8 cellular contexts compared by ENCODE assay signal in the genomic region with DNA sequence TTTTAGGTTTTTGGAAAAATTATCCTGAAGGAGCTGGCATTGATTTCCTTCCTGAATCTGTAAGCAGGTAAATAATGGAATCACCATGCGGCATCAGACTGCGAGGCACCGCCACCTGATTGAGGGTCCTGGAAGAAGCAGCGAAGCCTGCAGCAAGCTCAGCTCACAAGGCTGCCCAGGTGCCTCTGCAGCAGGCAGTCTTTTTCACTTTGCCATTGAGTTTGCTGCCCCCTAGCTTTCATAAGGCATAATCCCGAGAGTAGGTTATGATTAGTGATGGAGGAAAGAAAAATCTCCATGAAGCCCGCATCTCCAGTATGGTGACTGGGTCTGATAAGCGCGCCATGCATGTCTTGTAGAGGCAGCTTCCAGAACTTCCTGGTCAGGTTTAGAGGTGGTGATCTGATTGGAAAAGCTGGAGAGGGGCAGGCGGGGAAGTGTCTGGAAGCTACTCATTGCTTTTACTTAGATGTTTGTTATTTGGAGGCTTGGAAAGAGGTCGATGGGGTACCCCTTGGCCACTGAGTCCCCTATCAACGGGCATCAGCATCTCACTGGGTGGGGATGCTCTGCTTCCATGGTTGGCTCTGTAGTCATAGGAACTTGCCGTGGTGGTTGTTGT.
DNase-seq lines count a peak whose midpoint lies in the region; ATAC-seq and TF ChIP-seq lines count a peak whose summit lies in the region.

No MANE protein-coding gene starts in this region.

- H3F3A ChIP-seq in Loucy (ENCODE audit: low read depth): no peaks in the 10 kb centered on the region

- no peak overlapping the region for H2AFZ ChIP-seq in Loucy (ENCODE audit: low read length)

- H3K4me3 ChIP-seq in AG10803 (ENCODE audit: low read length) (no peak overlapping the region), Loucy (ENCODE audit: low read length, poor library complexity, severe bottlenecking) (no peak overlapping the region)

- H3K27ac ChIP-seq in caudate nucleus (ENCODE audit: low read depth, low read length): no peak overlapping the region

- H3K79me2 ChIP-seq in Loucy (ENCODE audit: insufficient read depth, low read length): no peaks in the 10 kb centered on the region

- H3K4me2 ChIP-seq in Loucy (ENCODE audit: low read depth, low read length, poor library complexity, severe bottlenecking): no peak overlapping the region

- DNase-seq in AG10803 (ENCODE audit: low read depth) (peak; percentile 65), SHP77 treated with DMSO at 0.1 percent for 48 hours (lab: John Stamatoyannopoulos, UW) (peak; percentile 42), caudate nucleus (lab: John Stamatoyannopoulos, UW) (peak in 39 of 61 donors; percentile 4 to 74 (median 19)), kidney tubule cell (ENCODE audit: low spot score) (peak; percentile 74)
- DNase-seq in stimulated activated naive CD8-positive, alpha-beta T cell treated with anti-CD3 and anti-CD28 coated beads, Interleukin-15, Interleukin-2, amounts not matched to agents 100 U/mL and 50 U/mL, for 24 hours: peak; percentile 32

- H3K36me3 ChIP-seq in Loucy (ENCODE audit: insufficient read depth, low read length): no peaks in the 10 kb centered on the region

- H3K9me3 ChIP-seq in Loucy (ENCODE audit: insufficient read depth, low read depth, low read length): no peaks in the 10 kb centered on the region

- no peaks in the 10 kb centered on the region for H4K20me1 ChIP-seq in Loucy (ENCODE audit: insufficient read depth, low read length, poor library complexity, severe bottlenecking)

- no peaks in the 10 kb centered on the region for H3K4me1 ChIP-seq in Loucy (ENCODE audit: insufficient read depth, low read length, poor library complexity, severe bottlenecking)

- H3K27me3 ChIP-seq in Loucy (ENCODE audit: insufficient read depth, low read length, poor library complexity, severe bottlenecking): no peaks in the 10 kb centered on the region

- no peak overlapping the region for H3K9ac ChIP-seq in Loucy (ENCODE audit: low read depth, low read length, poor library complexity, severe bottlenecking)

- peak; percentile 73 for ATAC-seq in stimulated activated naive CD8-positive, alpha-beta T cell treated with anti-CD3 and anti-CD28 coated beads, Interleukin-15, Interleukin-2, amounts not matched to agents 100 U/mL and 50 U/mL, for 24 hours
- ATAC-seq in GM21447 (IDR thresholded peaks at IDR 0.05; ENCODE audit: unreplicated experiment): no peak

- TF ChIP-seq CTCF in AG10803 (conservative IDR thresholded peaks at IDR 0.05; ENCODE audit: low read length) (peak; percentile 79), GM12874 (IDR thresholded peaks at IDR 0.05; ENCODE audit: insufficient read depth, low read depth, low read length) (peak; percentile 62), Loucy (conservative IDR thresholded peaks at IDR 0.05; ENCODE audit: low read length) (peak; percentile 82)

- no peaks in the 10 kb centered on the region for H3K9me2 ChIP-seq in Loucy (replicated peaks; ENCODE audit: low read depth, low read length)

Comparison
In these comparisons a context has a peak if more than half of its experiments do, and no peak if none do; other contexts are left out.
1. DNase-seq: peak in every context shown above with its lines; median percentile 74 in kidney tubule cell; 65 in AG10803; 42 in SHP77 treated with DMSO at 0.1 percent for 48 hours; 32 in stimulated activated naive CD8-positive, alpha-beta T cell treated with anti-CD3 and anti-CD28 coated beads, Interleukin-15, Interleukin-2, amounts not matched to agents 100 U/mL and 50 U/mL, for 24 hours; 19 in caudate nucleus.